ENCODE assay signal across 20 cellular contexts in the genomic region with DNA sequence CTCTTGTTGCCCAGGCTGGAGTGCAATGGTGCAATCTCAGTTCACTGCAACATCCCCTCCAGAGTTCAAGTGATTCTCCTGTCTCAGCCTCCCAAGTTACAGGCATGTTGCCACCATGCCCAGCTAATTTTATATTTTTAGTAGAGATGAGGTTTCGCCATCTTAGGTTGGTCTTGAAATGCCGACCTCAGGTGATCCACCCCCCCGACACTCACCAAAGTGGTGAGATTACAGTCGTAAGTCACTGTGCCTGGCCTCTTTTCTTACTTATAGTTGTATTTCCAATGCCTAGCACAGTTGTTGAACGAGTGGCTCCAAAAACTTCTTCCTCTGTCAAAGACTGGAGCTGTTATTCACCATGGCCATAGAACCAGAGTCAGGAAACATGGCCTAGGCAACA. TPM values are rescaled to one million over a fixed set of nuclear protein-coding genes. Genes with fewer than 3 reads are reported as not detected.
DNase-seq lines count a peak whose midpoint lies in the region; ATAC-seq, FAIRE-seq and TF ChIP-seq lines count a peak whose summit lies in the region.
"Had no signal": no experiment of that assay in that cellular context is flagged by ENCODE, and none has a peak within 500 bp of the region (broad histone marks: within the 10 kb centered on the region; RNA-seq: fewer than 3 reads in every experiment).

No MANE protein-coding gene starts in this region.

- H2AFZ ChIP-seq in GM23338 = no peak overlapping the region

- H3K27me3 ChIP-seq in GM23338 (ENCODE audit: insufficient read depth) (no peaks in the 10 kb centered on the region), gastrocnemius medialis (no peaks in the 10 kb centered on the region)
- H3K27me3 ChIP-seq: dorsolateral prefrontal cortex, esophagus squamous epithelium, uterus had no signal

- H3K36me3 ChIP-seq in GM23338 (ENCODE audit: insufficient read depth) = no peaks in the 10 kb centered on the region
- no peaks in the 10 kb centered on the region for H3K36me3 ChIP-seq in gastrocnemius medialis
- H3K36me3 ChIP-seq: uterus had no signal

- no peaks in the 10 kb centered on the region for H3K9me2 ChIP-seq in GM23338 (ENCODE audit: insufficient read depth)

- POLR2A ChIA-PET in activated CD4-positive, alpha-beta T cell treated with anti-CD3 and anti-CD28 coated beads, Interleukin-2, amount 10 ng/mL, durations not matched to agents 7 days and 5 days (lab: Charles Lee) = no interaction called here

- H3K36me3 Mint-ChIP-seq in activated CD4-positive, alpha-beta T cell treated with anti-CD3 and anti-CD28 coated beads, Interleukin-2, amount 10 ng/mL, durations not matched to agents 7 days and 5 days (ENCODE audit: low read depth) = peaks cover 33% of the 10 kb centered on the region
- peaks cover 18% of the 10 kb centered on the region for H3K36me3 Mint-ChIP-seq in GM23338 (ENCODE audit: low read depth)
- peaks cover 55% of the 10 kb centered on the region for H3K36me3 Mint-ChIP-seq in activated T-helper 2 cell treated with anti-CD3 and anti-CD28 coated beads, Interferon-gamma antibody, Interleukin-2, Interleukin-4, amounts not matched to agents 10 μg/mL and 5 μg/mL and 100 μg/mL, durations not matched to agents 14 hours and 24 hours and 36 hours (ENCODE audit: low read depth)

- H3K4me2 ChIP-seq in GM23338 = no peak overlapping the region

- TF ChIP-seq CTCF in GM23338 (conservative IDR thresholded peaks at IDR 0.05; ENCODE audit: low read depth in 2 of 2) (no peak), gastrocnemius medialis (IDR thresholded peaks at IDR 0.05 in 4 of 5, conservative IDR thresholded peaks at IDR 0.05 in 1 of 5) (no peak)

- no peaks in the 10 kb centered on the region for H3K27me3 Mint-ChIP-seq in activated CD4-positive, alpha-beta T cell treated with anti-CD3 and anti-CD28 coated beads, Interleukin-2, amount 10 ng/mL, durations not matched to agents 7 days and 5 days
- peaks cover 3% of the 10 kb centered on the region for H3K27me3 Mint-ChIP-seq in GM23338 (ENCODE audit: insufficient read depth, low read depth, poor library complexity)
- H3K27me3 Mint-ChIP-seq in activated T-helper 2 cell treated with anti-CD3 and anti-CD28 coated beads, Interferon-gamma antibody, Interleukin-2, Interleukin-4, amounts not matched to agents 10 μg/mL and 5 μg/mL and 100 μg/mL, durations not matched to agents 14 hours and 24 hours and 36 hours (ENCODE audit: low read depth) = no peaks in the 10 kb centered on the region

- intact Hi-C loops in activated T-helper 2 cell treated with anti-CD3 and anti-CD28 coated beads, Interferon-gamma antibody, Interleukin-2, Interleukin-4, amounts not matched to agents 10 μg/mL and 5 μg/mL and 100 μg/mL, durations not matched to agents 14 hours and 24 hours and 36 hours (cut with micrococcal nuclease) = no loop called here
- intact Hi-C loops in gastrocnemius medialis (cut with DNase I; ENCODE audit: low total_unique reads) = no loop called here

- no peak for DNase-seq in activated CD4-positive, alpha-beta T cell treated with anti-CD3 and anti-CD28 coated beads, Interleukin-2, amount 10 ng/mL, durations not matched to agents 7 days and 5 days
- DNase-seq in activated CD4-positive, alpha-beta T cell treated with anti-CD3 and anti-CD28 coated beads for 1 hour = no peak
- no peak for DNase-seq in GM23338 (ENCODE audit: low spot score)
- DNase-seq in activated T-helper 2 cell treated with anti-CD3 and anti-CD28 coated beads, Interferon-gamma antibody, Interleukin-2, Interleukin-4, amounts not matched to agents 10 μg/mL and 5 μg/mL and 100 μg/mL, durations not matched to agents 14 hours and 24 hours and 36 hours (ENCODE audit: low spot score) = no peak
- peak in 1 of 2 donors; percentile 50 for DNase-seq in gastrocnemius medialis
- no peak for DNase-seq in HTR-8/SVneo (ENCODE audit: insufficient read length, low spot score)
- DNase-seq: activated CD4-positive, CD25-positive, alpha-beta regulatory T cell treated with anti-CD3 and anti-CD28 coated beads, Interleukin-2, amount 50 U/mL, for 72 hours; Calu3; dorsolateral prefrontal cortex; esophagus squamous epithelium; NCI-H1092; NCI-H2107; NCI-H748 treated with DMSO at 0.1 percent for 48 hours; right cardiac atrium; RPMI8226; stimulated activated naive CD4-positive, alpha-beta T cell treated with Interleukin-2 at 50 U/mL for 16 hours; uterus had no signal

- in situ Hi-C loops in gastrocnemius medialis (cut with MboI; ENCODE audit: low sequenced_read_pairs in 4 of 4) = no loop called here

- H3K79me2 ChIP-seq in GM23338 (replicated peaks; ENCODE audit: insufficient read depth) = peaks cover 98% of the 10 kb centered on the region

- CTCF ChIA-PET in activated CD4-positive, alpha-beta T cell treated with anti-CD3 and anti-CD28 coated beads, Interleukin-2, amount 10 ng/mL, durations not matched to agents 7 days and 5 days (lab: Charles Lee) = interaction anchor here (0.6 to 0.7 kb wide), 2 partner anchors 368 to 461 kb away, joined by 3 read pairs; no protein-coding TSS in a partner anchor

- no peaks in the 10 kb centered on the region for H3F3A ChIP-seq in GM23338 (replicated peaks; ENCODE audit: low read depth)

- no peak for FAIRE-seq in HTR-8/SVneo (lab: Jason Lieb, UNC)
- FAIRE-seq: keratinocyte had no signal

- ATAC-seq in GM23338 (no peak), gastrocnemius medialis (peak; percentile 82 to 84), GM18502 (IDR thresholded peaks at IDR 0.05; ENCODE audit: poor library complexity, unreplicated experiment) (no peak), GM21515 (IDR thresholded peaks at IDR 0.05; ENCODE audit: unreplicated experiment) (no peak)
- ATAC-seq: right cardiac atrium had no signal

- H3K27ac Mint-ChIP-seq in activated CD4-positive, alpha-beta T cell treated with anti-CD3 and anti-CD28 coated beads, Interleukin-2, amount 10 ng/mL, durations not matched to agents 7 days and 5 days = peak overlapping the region; percentile 25
- H3K27ac Mint-ChIP-seq in GM23338 = peak overlapping the region; percentile 75; the same call in 1 of the 2 replicates
- H3K27ac Mint-ChIP-seq in activated T-helper 2 cell treated with anti-CD3 and anti-CD28 coated beads, Interferon-gamma antibody, Interleukin-2, Interleukin-4, amounts not matched to agents 10 μg/mL and 5 μg/mL and 100 μg/mL, durations not matched to agents 14 hours and 24 hours and 36 hours = peak overlapping the region; percentile 55

- H3K4me3 Mint-ChIP-seq in activated CD4-positive, alpha-beta T cell treated with anti-CD3 and anti-CD28 coated beads, Interleukin-2, amount 10 ng/mL, durations not matched to agents 7 days and 5 days = no peak overlapping the region
- no peak overlapping the region; the same call in 2 of the 3 replicates for H3K4me3 Mint-ChIP-seq in GM23338
- H3K4me3 Mint-ChIP-seq in activated T-helper 2 cell treated with anti-CD3 and anti-CD28 coated beads, Interferon-gamma antibody, Interleukin-2, Interleukin-4, amounts not matched to agents 10 μg/mL and 5 μg/mL and 100 μg/mL, durations not matched to agents 14 hours and 24 hours and 36 hours (ENCODE audit: low read depth) = peak overlapping the region; percentile 26

- H3K9me3 ChIP-seq in gastrocnemius medialis = no peaks in the 10 kb centered on the region
- H3K9me3 ChIP-seq: esophagus squamous epithelium, uterus had no signal

- H3K9me3 Mint-ChIP-seq in activated CD4-positive, alpha-beta T cell treated with anti-CD3 and anti-CD28 coated beads, Interleukin-2, amount 10 ng/mL, durations not matched to agents 7 days and 5 days = no peaks in the 10 kb centered on the region
- no peaks in the 10 kb centered on the region for H3K9me3 Mint-ChIP-seq in GM23338
- H3K9me3 Mint-ChIP-seq in activated T-helper 2 cell treated with anti-CD3 and anti-CD28 coated beads, Interferon-gamma antibody, Interleukin-2, Interleukin-4, amounts not matched to agents 10 μg/mL and 5 μg/mL and 100 μg/mL, durations not matched to agents 14 hours and 24 hours and 36 hours = no peaks in the 10 kb centered on the region

- no peaks in the 10 kb centered on the region for H3K4me1 ChIP-seq in GM23338 (ENCODE audit: insufficient read depth)
- H3K4me1 ChIP-seq in gastrocnemius medialis = peaks cover 45 to 49% of the 10 kb centered on the region in 2 donors

- no peak overlapping the region for H3K27ac ChIP-seq in GM23338 (ENCODE audit: low read depth)
- H3K27ac ChIP-seq in gastrocnemius medialis = peak overlapping the region; percentile 7 to 36 (median 22)
- H3K27ac ChIP-seq: dorsolateral prefrontal cortex, esophagus squamous epithelium had no signal

- peaks cover 36% of the 10 kb centered on the region for H4K20me1 ChIP-seq in GM23338 (replicated peaks; ENCODE audit: insufficient read depth)

- H3K4me3 ChIP-seq in GM23338 (no peak overlapping the region), gastrocnemius medialis (no peak overlapping the region)
- H3K4me3 ChIP-seq: dorsolateral prefrontal cortex, esophagus squamous epithelium, uterus had no signal

- H3K4me1 Mint-ChIP-seq in activated CD4-positive, alpha-beta T cell treated with anti-CD3 and anti-CD28 coated beads, Interleukin-2, amount 10 ng/mL, durations not matched to agents 7 days and 5 days = peaks cover 61% of the 10 kb centered on the region
- peaks cover 14% of the 10 kb centered on the region; the same call in 2 of the 3 replicates for H3K4me1 Mint-ChIP-seq in GM23338
- H3K4me1 Mint-ChIP-seq in activated T-helper 2 cell treated with anti-CD3 and anti-CD28 coated beads, Interferon-gamma antibody, Interleukin-2, Interleukin-4, amounts not matched to agents 10 μg/mL and 5 μg/mL and 100 μg/mL, durations not matched to agents 14 hours and 24 hours and 36 hours (ENCODE audit: low read depth) = peaks cover 49% of the 10 kb centered on the region

- TF ChIP-seq POLR2A in gastrocnemius medialis (IDR thresholded peaks at IDR 0.05) = no peak

TF ChIP-seq in GM23338, 12 proteins besides CTCF, POLR2A, EP300 and RAD21 (continues in another document):
- TF ChIP-seq EZH2 (IDR thresholded peaks at IDR 0.05; ENCODE audit: low read depth, unreplicated experiment) = no peak
- TF ChIP-seq CREB1 (CRISPR knock-in tag; IDR thresholded peaks at IDR 0.05; ENCODE audit: low read depth) = no peak
- TF ChIP-seq POLR2AphosphoS5 (IDR thresholded peaks at IDR 0.05; ENCODE audit: low read depth) = no peak

RNA-seq across cellular contexts. Expression of gene RNF216, which starts 6.7 kb away (rescaled TPM):
- 10 to 100 TPM; 37.1 to 41.5 TPM for total RNA-seq in activated CD4-positive, alpha-beta T cell treated with anti-CD3 and anti-CD28 coated beads, Interleukin-2, amount 10 ng/mL, durations not matched to agents 7 days and 5 days
- total RNA-seq in GM23338 (2014; rRNA removed; shearing (Covaris generic)) = 26.7 and 31.3 TPM in 2 replicates
- polyA plus RNA-seq in GM23338 (2016; fragmentation: Nextera tagmentation; extraction: Ambion mirVana) = 20.0 and 25.2 TPM in 2 replicates
- total RNA-seq in activated T-helper 2 cell treated with anti-CD3 and anti-CD28 coated beads, Interferon-gamma antibody, Interleukin-2, Interleukin-4, amounts not matched to agents 10 μg/mL and 5 μg/mL and 100 μg/mL, durations not matched to agents 14 hours and 24 hours and 36 hours = 40.1 and 42.1 TPM in 2 replicates
- total RNA-seq in gastrocnemius medialis = 10 to 100 TPM; 25.4 to 33.0 (median 26.8) TPM

Comparison
In these comparisons a context has a peak if more than half of its experiments do, and no peak if none do; other contexts are left out.
1. H3K27ac Mint-ChIP-seq: peak in every context shown above with its lines; median percentile 75 in GM23338; 55 in activated T-helper 2 cell treated with anti-CD3 and anti-CD28 coated beads, Interferon-gamma antibody, Interleukin-2, Interleukin-4, amounts not matched to agents 10 μg/mL and 5 μg/mL and 100 μg/mL, durations not matched to agents 14 hours and 24 hours and 36 hours; 25 in activated CD4-positive, alpha-beta T cell treated with anti-CD3 and anti-CD28 coated beads, Interleukin-2, amount 10 ng/mL, durations not matched to agents 7 days and 5 days.
2. ATAC-seq: peak in gastrocnemius medialis (2 of 2); none in GM23338 (single experiment), GM18502 (single experiment) and GM21515 (single experiment).